Comparison of ENCODE assay signal across 24 cellular contexts in the genomic region with DNA sequence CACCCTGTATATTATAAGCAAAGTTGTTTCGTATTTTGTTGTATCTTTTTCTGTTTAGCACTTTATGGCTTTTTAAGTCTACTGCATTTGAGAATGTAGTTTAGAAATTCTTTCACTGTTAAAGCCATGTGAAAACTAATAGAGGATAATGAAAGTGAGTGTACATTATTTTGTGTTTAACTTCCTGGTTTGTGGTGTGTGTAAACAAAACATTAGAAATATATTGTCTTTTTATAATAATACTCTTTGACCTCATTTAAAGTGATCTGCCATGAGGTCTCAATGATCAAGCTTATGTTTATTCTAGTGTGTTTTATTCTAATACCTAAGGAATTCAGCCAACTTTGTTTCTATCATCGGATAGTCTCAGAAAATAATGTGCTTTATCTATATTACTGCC. TPM values are rescaled to one million over a fixed set of nuclear protein-coding genes. Genes with fewer than 3 reads are reported as not detected.
DNase-seq lines count a peak whose midpoint lies in the region; ATAC-seq, FAIRE-seq and TF ChIP-seq lines count a peak whose summit lies in the region.
"Had no signal": no experiment of that assay in that cellular context is flagged by ENCODE, and none has a peak within 500 bp of the region (broad histone marks: within the 10 kb centered on the region; RNA-seq: fewer than 3 reads in every experiment).

No MANE protein-coding gene starts in this region.

- H3K27me3 ChIP-seq in PC-3 (ENCODE audit: low read length), result no peaks in the 10 kb centered on the region
- H3K27me3 ChIP-seq in hepatocyte, result no peaks in the 10 kb centered on the region
- H3K27me3 ChIP-seq in small intestine (ENCODE audit: control insufficient read depth in 2 of 2, insufficient read depth in 2 of 2, low read length in 2 of 2), result no peaks in the 10 kb centered on the region
- H3K27me3 ChIP-seq: BE2C had no signal

- H3K4me3 Mint-ChIP-seq in activated CD8-positive, alpha-beta memory T cell treated with anti-CD3 and anti-CD28 coated beads, Interleukin-2, amount 10 ng/mL, durations not matched to agents 7 days and 5 days, result no peak overlapping the region
- H3K4me3 Mint-ChIP-seq: CD4-positive, CD25-positive, alpha-beta regulatory T cell; CD8-positive, alpha-beta memory T cell; HFFc6 had no signal

- H3K9me3 Mint-ChIP-seq in activated CD8-positive, alpha-beta memory T cell treated with anti-CD3 and anti-CD28 coated beads, Interleukin-2, amount 10 ng/mL, durations not matched to agents 7 days and 5 days (ENCODE audit: low read depth), result no peaks in the 10 kb centered on the region
- H3K9me3 Mint-ChIP-seq: CD8-positive, alpha-beta memory T cell; HFFc6 had no signal

- no peak overlapping the region for H3K4me3 ChIP-seq in PC-3 (ENCODE audit: low read length)
- H3K4me3 ChIP-seq in hepatocyte, result no peak overlapping the region
- H3K4me3 ChIP-seq in small intestine (ENCODE audit: low read depth in 1 of 2, low read length in 2 of 2), result no peak overlapping the region

- no peaks in the 10 kb centered on the region for H3K36me3 Mint-ChIP-seq in activated CD8-positive, alpha-beta memory T cell treated with anti-CD3 and anti-CD28 coated beads, Interleukin-2, amount 10 ng/mL, durations not matched to agents 7 days and 5 days
- H3K36me3 Mint-ChIP-seq: CD4-positive, CD25-positive, alpha-beta regulatory T cell; CD8-positive, alpha-beta memory T cell had no signal

- TF ChIP-seq CTCF in PC-3 (conservative IDR thresholded peaks at IDR 0.05; ENCODE audit: low read depth, low read length) (no peak), VCaP (conservative IDR thresholded peaks at IDR 0.05) (no peak), hepatocyte (IDR thresholded peaks at IDR 0.05; ENCODE audit: poor library complexity) (no peak), RWPE1 (conservative IDR thresholded peaks at IDR 0.05; ENCODE audit: low read depth) (no peak)

- peak overlapping the region; percentile 64 for H3K27ac ChIP-seq in PC-3 (ENCODE audit: low read length)
- H3K27ac ChIP-seq in VCaP, result peak overlapping the region; percentile 70
- H3K27ac ChIP-seq in hepatocyte, result peak overlapping the region; percentile 21
- no peak overlapping the region for H3K27ac ChIP-seq in small intestine (ENCODE audit: low read depth in 1 of 2, low read length in 1 of 2)
- H3K27ac ChIP-seq in RWPE1, result no peak overlapping the region
- H3K27ac ChIP-seq: HL-60 had no signal

- 76% methylated on average over 2 of the region's 2 CpGs for WGBS in hepatocyte (ENCODE audit: low lambda C conversion rate, missing lambda C conversion rate)
- WGBS in small intestine, 3 donors, result 31 to 57% (median 42%) methylated on average over 2 of the region's 2 CpGs

- H3K9me2 ChIP-seq in PC-3 (replicated peaks; ENCODE audit: low read length) (no peaks in the 10 kb centered on the region), hepatocyte (replicated peaks; ENCODE audit: insufficient read depth) (no peaks in the 10 kb centered on the region)

- peak overlapping the region; percentile 11; the same call in 1 of the 2 replicates for H3K9ac ChIP-seq in PC-3 (ENCODE audit: low read length)

- CTCF ChIA-PET in PC-3 (lab: Charles Lee), result interaction anchor here (0.7 kb wide), 1 partner anchor 34 kb away, joined by 4 read pairs; no protein-coding TSS in a partner anchor
- CTCF ChIA-PET in RWPE1 (lab: Yijun Ruan, JAX), result interaction anchor here (1.0 kb wide), 1 partner anchor 15 kb away, joined by 3 read pairs; no protein-coding TSS in a partner anchor
- CTCF ChIA-PET in activated CD8-positive, alpha-beta memory T cell treated with anti-CD3 and anti-CD28 coated beads, Interleukin-2, amount 10 ng/mL, durations not matched to agents 7 days and 5 days (lab: Charles Lee), result no interaction called here

- peak; percentile 78 for FAIRE-seq in small intestine (lab: Jason Lieb, UNC)
- FAIRE-seq: A204.1 had no signal

- H3K4me2 ChIP-seq in PC-3 (ENCODE audit: low read length), result peak overlapping the region; percentile 35
- peak overlapping the region; percentile 9 for H3K4me2 ChIP-seq in hepatocyte

- H3F3A ChIP-seq in PC-3 (ENCODE audit: low read length, unreplicated experiment), result no peaks in the 10 kb centered on the region

- H3K4me1 ChIP-seq in PC-3 (ENCODE audit: insufficient read depth, low read length), result peaks cover 36% of the 10 kb centered on the region
- peaks cover 4% of the 10 kb centered on the region for H3K4me1 ChIP-seq in hepatocyte (ENCODE audit: insufficient read depth)
- no peaks in the 10 kb centered on the region for H3K4me1 ChIP-seq in small intestine (ENCODE audit: control insufficient read depth in 2 of 2, insufficient read depth in 1 of 2, low read depth in 1 of 2, low read length in 1 of 2)
- H3K4me1 ChIP-seq: BE2C had no signal

- peak; percentile 55 for ATAC-seq in PC-3
- ATAC-seq in activated CD8-positive, alpha-beta memory T cell treated with anti-CD3 and anti-CD28 coated beads, Interleukin-2, amount 10 ng/mL, durations not matched to agents 7 days and 5 days, result no peak
- ATAC-seq: HCT116 had no signal

- intact Hi-C loops in PC-3 (cut with micrococcal nuclease), result loop anchor here (1.0 to 5.0 kb wide), 4 partner anchors 20 to 214 kb away; a partner anchor contains a TSS

- no peak overlapping the region for H3K27ac Mint-ChIP-seq in activated CD8-positive, alpha-beta memory T cell treated with anti-CD3 and anti-CD28 coated beads, Interleukin-2, amount 10 ng/mL, durations not matched to agents 7 days and 5 days
- H3K27ac Mint-ChIP-seq: CD4-positive, CD25-positive, alpha-beta regulatory T cell; CD8-positive, alpha-beta memory T cell; HFFc6 had no signal

- peaks cover 23% of the 10 kb centered on the region for H3K27me3 Mint-ChIP-seq in activated CD8-positive, alpha-beta memory T cell treated with anti-CD3 and anti-CD28 coated beads, Interleukin-2, amount 10 ng/mL, durations not matched to agents 7 days and 5 days
- H3K27me3 Mint-ChIP-seq: CD4-positive, CD25-positive, alpha-beta regulatory T cell had no signal

- no peaks in the 10 kb centered on the region for H3K36me3 ChIP-seq in PC-3 (ENCODE audit: low read depth, low read length)
- no peaks in the 10 kb centered on the region for H3K36me3 ChIP-seq in hepatocyte (replicated peaks; ENCODE audit: insufficient read depth, low read depth)
- no peaks in the 10 kb centered on the region for H3K36me3 ChIP-seq in small intestine (ENCODE audit: control insufficient read depth in 2 of 2, insufficient read depth in 2 of 2, low read length in 2 of 2)
- H3K36me3 ChIP-seq: BE2C had no signal

- H3K4me1 Mint-ChIP-seq in activated CD8-positive, alpha-beta memory T cell treated with anti-CD3 and anti-CD28 coated beads, Interleukin-2, amount 10 ng/mL, durations not matched to agents 7 days and 5 days, result no peaks in the 10 kb centered on the region

- no peaks in the 10 kb centered on the region for H3K79me2 ChIP-seq in PC-3 (ENCODE audit: low read length)
- no peaks in the 10 kb centered on the region for H3K79me2 ChIP-seq in hepatocyte

- H3K9me3 ChIP-seq in PC-3 (ENCODE audit: low read length), result no peaks in the 10 kb centered on the region
- no peaks in the 10 kb centered on the region for H3K9me3 ChIP-seq in hepatocyte (ENCODE audit: low read depth)
- H3K9me3 ChIP-seq in small intestine (ENCODE audit: control insufficient read depth, low read depth), result no peaks in the 10 kb centered on the region
- H3K9me3 ChIP-seq: BE2C had no signal

- H2AFZ ChIP-seq in PC-3 (ENCODE audit: low read length) (no peak overlapping the region), hepatocyte (no peak overlapping the region)

- no peaks in the 10 kb centered on the region for H4K20me1 ChIP-seq in PC-3 (ENCODE audit: low read length)
- no peaks in the 10 kb centered on the region for H4K20me1 ChIP-seq in hepatocyte (ENCODE audit: insufficient read depth, poor library complexity, severe bottlenecking)

- POLR2A ChIA-PET in PC-3 (lab: Charles Lee; ENCODE audit: unreplicated experiment), result interaction anchor here (0.7 kb wide), 1 partner anchor 73 kb away, joined by 3 read pairs; no protein-coding TSS in a partner anchor
- POLR2A ChIA-PET in RWPE1 (lab: Yijun Ruan, JAX; ENCODE audit: low non-redundant PET), result no interaction called here

- no TSS peak for BruUV-seq in PC-3 (replicated peaks; lab: Mats Ljungman, UMichigan)

- peak; percentile 36 for DNase-seq in PC-3
- no peak for DNase-seq in hepatocyte (ENCODE audit: low spot score)
- peak; percentile 18 for DNase-seq in small intestine
- no peak for DNase-seq in RWPE1 (ENCODE audit: low spot score)
- no peak for DNase-seq in glomerular visceral epithelial cell (ENCODE audit: extremely low spot score)
- no peak for DNase-seq in activated CD8-positive, alpha-beta memory T cell treated with anti-CD3 and anti-CD28 coated beads, Interleukin-2, amount 10 ng/mL, durations not matched to agents 7 days and 5 days
- DNase-seq: ACHN; BE2C; C1 segment of cervical spinal cord; CD4-positive, CD25-positive, alpha-beta regulatory T cell; CD8-positive, alpha-beta memory T cell; COR-L47; DMS 273 treated with DMSO at 0.1 percent for 48 hours; DMS79; GF-D8; GOT3; H7; HFFc6 had no signal

RNA-seq across cellular contexts. Expression of a gene that starts 27.4 kb away (rescaled TPM):
- total RNA-seq in PC-3 (2014; rRNA removed) (24.0 and 30.4 TPM in 2 replicates), hepatocyte (114 and 129 TPM in 2 replicates)
- polyA plus RNA-seq in hepatocyte (71.0 and 97.2 TPM in 2 replicates), small intestine (100 to 1,000 TPM in 2 of 3 donors, 10 to 100 TPM in 1; 97.7 to 157 (median 111) TPM)
- under 1 TPM in 1 of 2 experiments, not detected in 1; 0.18 TPM for total RNA-seq in activated CD8-positive, alpha-beta memory T cell treated with anti-CD3 and anti-CD28 coated beads, Interleukin-2, amount 10 ng/mL, durations not matched to agents 7 days and 5 days
- total RNA-seq: Daoy, HFFc6, HT1080 had no signal

Comparison
In these comparisons a context has a peak if more than half of its experiments do, and no peak if none do; other contexts are left out.
1. DNase-seq: peak in PC-3 (single experiment) and small intestine (single experiment); none in hepatocyte (single experiment), RWPE1 (single experiment), glomerular visceral epithelial cell (single experiment) and activated CD8-positive, alpha-beta memory T cell treated with anti-CD3 and anti-CD28 coated beads, Interleukin-2, amount 10 ng/mL, durations not matched to agents 7 days and 5 days (single experiment).
2. H3K27ac ChIP-seq: peak in PC-3 (single experiment), VCaP (single experiment) and hepatocyte (single experiment); none in small intestine (0 of 2) and RWPE1 (single experiment).
3. RNA of a gene that starts 27.4 kb away (total RNA-seq): 114 to 129 TPM in hepatocyte and 24.0 to 30.4 TPM in PC-3; 0.18 TPM in activated CD8-positive, alpha-beta memory T cell treated with anti-CD3 and anti-CD28 coated beads, Interleukin-2, amount 10 ng/mL, durations not matched to agents 7 days and 5 days; every median in the first group is over 10 times any median in the second.